Comparison of ENCODE assay signal across 1 cellular context in the genomic region with DNA sequence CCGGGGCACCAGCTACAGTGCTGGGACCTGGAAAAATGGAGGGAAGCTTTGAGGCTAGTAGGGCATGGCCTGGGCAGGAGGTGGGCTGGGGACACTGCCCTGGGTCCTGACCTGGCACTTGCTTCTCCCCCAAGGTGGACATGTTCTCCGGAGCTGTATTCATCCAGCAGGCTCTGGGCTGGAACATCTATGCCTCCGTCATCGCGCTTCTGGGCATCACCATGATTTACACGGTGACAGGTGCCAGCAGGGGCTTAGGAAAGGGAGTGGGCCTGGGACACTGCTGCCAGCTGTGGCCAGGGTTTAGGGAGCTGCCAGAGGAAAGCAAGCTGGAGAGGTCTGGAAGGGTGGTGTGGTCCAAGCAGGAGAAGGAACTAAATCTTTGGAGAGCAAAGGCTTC.
TF ChIP-seq lines count a peak whose summit lies in the region.

No MANE protein-coding gene starts in this region.

TF ChIP-seq in WTC11, 78 proteins besides CTCF, POLR2A, EP300 and RAD21:
- no peak for TF ChIP-seq ATF2 (CRISPR knock-in tag; IDR thresholded peaks at IDR 0.05; ENCODE audit: borderline replicate concordance, low read depth)
- TF ChIP-seq ZNF416 (CRISPR knock-in tag; IDR thresholded peaks at IDR 0.05), result no peak
- no peak for TF ChIP-seq KAT7 (CRISPR knock-in tag; IDR thresholded peaks at IDR 0.05; ENCODE audit: borderline replicate concordance)
- TF ChIP-seq EMX1 (CRISPR knock-in tag; IDR thresholded peaks at IDR 0.05), result no peak
- TF ChIP-seq, protein P1, sequence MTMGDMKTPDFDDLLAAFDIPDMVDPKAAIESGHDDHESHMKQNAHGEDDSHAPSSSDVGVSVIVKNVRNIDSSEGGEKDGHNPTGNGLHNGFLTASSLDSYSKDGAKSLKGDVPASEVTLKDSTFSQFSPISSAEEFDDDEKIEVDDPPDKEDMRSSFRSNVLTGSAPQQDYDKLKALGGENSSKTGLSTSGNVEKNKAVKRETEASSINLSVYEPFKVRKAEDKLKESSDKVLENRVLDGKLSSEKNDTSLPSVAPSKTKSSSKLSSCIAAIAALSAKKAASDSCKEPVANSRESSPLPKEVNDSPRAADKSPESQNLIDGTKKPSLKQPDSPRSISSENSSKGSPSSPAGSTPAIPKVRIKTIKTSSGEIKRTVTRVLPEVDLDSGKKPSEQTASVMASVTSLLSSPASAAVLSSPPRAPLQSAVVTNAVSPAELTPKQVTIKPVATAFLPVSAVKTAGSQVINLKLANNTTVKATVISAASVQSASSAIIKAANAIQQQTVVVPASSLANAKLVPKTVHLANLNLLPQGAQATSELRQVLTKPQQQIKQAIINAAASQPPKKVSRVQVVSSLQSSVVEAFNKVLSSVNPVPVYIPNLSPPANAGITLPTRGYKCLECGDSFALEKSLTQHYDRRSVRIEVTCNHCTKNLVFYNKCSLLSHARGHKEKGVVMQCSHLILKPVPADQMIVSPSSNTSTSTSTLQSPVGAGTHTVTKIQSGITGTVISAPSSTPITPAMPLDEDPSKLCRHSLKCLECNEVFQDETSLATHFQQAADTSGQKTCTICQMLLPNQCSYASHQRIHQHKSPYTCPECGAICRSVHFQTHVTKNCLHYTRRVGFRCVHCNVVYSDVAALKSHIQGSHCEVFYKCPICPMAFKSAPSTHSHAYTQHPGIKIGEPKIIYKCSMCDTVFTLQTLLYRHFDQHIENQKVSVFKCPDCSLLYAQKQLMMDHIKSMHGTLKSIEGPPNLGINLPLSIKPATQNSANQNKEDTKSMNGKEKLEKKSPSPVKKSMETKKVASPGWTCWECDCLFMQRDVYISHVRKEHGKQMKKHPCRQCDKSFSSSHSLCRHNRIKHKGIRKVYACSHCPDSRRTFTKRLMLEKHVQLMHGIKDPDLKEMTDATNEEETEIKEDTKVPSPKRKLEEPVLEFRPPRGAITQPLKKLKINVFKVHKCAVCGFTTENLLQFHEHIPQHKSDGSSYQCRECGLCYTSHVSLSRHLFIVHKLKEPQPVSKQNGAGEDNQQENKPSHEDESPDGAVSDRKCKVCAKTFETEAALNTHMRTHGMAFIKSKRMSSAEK (CRISPR knock-in tag; IDR thresholded peaks at IDR 0.05; ENCODE audit: borderline replicate concordance), result no peak
- no peak for TF ChIP-seq TEAD4 (CRISPR knock-in tag; IDR thresholded peaks at IDR 0.05)
- no peak for TF ChIP-seq ERG (CRISPR knock-in tag; IDR thresholded peaks at IDR 0.05)
- TF ChIP-seq NFYB (CRISPR knock-in tag; conservative IDR thresholded peaks at IDR 0.05; ENCODE audit: low read depth), result no peak
- TF ChIP-seq ZNF219 (CRISPR knock-in tag; IDR thresholded peaks at IDR 0.05; ENCODE audit: borderline replicate concordance), result no peak
- TF ChIP-seq, protein P2, sequence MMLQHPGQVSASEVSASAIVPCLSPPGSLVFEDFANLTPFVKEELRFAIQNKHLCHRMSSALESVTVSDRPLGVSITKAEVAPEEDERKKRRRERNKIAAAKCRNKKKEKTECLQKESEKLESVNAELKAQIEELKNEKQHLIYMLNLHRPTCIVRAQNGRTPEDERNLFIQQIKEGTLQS (CRISPR knock-in tag; conservative IDR thresholded peaks at IDR 0.05), result no peak
- TF ChIP-seq, protein P3, sequence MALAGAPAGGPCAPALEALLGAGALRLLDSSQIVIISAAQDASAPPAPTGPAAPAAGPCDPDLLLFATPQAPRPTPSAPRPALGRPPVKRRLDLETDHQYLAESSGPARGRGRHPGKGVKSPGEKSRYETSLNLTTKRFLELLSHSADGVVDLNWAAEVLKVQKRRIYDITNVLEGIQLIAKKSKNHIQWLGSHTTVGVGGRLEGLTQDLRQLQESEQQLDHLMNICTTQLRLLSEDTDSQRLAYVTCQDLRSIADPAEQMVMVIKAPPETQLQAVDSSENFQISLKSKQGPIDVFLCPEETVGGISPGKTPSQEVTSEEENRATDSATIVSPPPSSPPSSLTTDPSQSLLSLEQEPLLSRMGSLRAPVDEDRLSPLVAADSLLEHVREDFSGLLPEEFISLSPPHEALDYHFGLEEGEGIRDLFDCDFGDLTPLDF (CRISPR knock-in tag; IDR thresholded peaks at IDR 0.05), result no peak
TF ChIP-seq in WTC11: peak in this region for 0.
